1 cellular context compared by ENCODE assay signal in the genomic region with DNA sequence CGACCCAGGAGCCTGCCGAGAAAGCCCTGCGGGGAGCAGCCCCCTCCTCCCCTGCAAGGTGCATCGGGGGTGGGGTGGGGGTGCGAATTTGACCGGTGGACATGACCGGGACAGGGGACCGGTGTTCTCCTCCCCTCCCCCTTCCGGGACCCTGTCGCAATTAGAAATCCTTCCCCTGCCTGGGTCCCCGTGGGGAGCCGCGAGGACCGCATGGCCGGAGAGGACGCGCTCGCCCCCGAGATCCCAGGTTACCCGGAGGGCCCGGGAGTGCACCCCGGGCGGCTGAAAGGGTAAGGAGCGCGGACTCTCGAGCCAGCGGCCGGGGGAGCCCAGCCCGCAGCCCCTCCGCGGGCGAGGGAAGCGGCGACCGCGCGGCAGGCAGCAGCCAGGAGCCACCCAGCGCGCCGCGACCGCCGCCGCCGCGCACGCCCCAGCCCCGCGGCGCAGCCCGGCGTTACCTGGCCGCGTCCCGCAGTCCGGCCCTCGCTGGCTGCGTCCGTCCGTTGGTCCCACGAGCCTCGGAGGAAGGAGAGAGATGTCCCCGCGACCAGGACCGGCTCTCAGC.
TF ChIP-seq lines count a peak whose summit lies in the region.

No MANE protein-coding gene starts in this region.

TF ChIP-seq in liver, 16 proteins besides CTCF, POLR2A, EP300 and RAD21 (continued from another document):
- TF ChIP-seq, protein P1, sequence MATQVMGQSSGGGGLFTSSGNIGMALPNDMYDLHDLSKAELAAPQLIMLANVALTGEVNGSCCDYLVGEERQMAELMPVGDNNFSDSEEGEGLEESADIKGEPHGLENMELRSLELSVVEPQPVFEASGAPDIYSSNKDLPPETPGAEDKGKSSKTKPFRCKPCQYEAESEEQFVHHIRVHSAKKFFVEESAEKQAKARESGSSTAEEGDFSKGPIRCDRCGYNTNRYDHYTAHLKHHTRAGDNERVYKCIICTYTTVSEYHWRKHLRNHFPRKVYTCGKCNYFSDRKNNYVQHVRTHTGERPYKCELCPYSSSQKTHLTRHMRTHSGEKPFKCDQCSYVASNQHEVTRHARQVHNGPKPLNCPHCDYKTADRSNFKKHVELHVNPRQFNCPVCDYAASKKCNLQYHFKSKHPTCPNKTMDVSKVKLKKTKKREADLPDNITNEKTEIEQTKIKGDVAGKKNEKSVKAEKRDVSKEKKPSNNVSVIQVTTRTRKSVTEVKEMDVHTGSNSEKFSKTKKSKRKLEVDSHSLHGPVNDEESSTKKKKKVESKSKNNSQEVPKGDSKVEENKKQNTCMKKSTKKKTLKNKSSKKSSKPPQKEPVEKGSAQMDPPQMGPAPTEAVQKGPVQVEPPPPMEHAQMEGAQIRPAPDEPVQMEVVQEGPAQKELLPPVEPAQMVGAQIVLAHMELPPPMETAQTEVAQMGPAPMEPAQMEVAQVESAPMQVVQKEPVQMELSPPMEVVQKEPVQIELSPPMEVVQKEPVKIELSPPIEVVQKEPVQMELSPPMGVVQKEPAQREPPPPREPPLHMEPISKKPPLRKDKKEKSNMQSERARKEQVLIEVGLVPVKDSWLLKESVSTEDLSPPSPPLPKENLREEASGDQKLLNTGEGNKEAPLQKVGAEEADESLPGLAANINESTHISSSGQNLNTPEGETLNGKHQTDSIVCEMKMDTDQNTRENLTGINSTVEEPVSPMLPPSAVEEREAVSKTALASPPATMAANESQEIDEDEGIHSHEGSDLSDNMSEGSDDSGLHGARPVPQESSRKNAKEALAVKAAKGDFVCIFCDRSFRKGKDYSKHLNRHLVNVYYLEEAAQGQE (IDR thresholded peaks at IDR 0.05) = no peak
- TF ChIP-seq FOXA2 (IDR thresholded peaks at IDR 0.05) (no peak), JUND (IDR thresholded peaks at IDR 0.05) (no peak), HNF4A (conservative IDR thresholded peaks at IDR 0.05) (no peak), GABPA (IDR thresholded peaks at IDR 0.05 in 1 of 2, conservative IDR thresholded peaks at IDR 0.05 in 1 of 2) (no peak), RXRA (IDR thresholded peaks at IDR 0.05) (no peak), TAF1 (conservative IDR thresholded peaks at IDR 0.05) (no peak), FOXA1 (IDR thresholded peaks at IDR 0.05) (no peak), EGR1 (IDR thresholded peaks at IDR 0.05; ENCODE audit: low read depth in 2 of 2) (no peak), YY1 (IDR thresholded peaks at IDR 0.05) (no peak), SP1 (IDR thresholded peaks at IDR 0.05) (no peak)
- TF ChIP-seq, protein P2, sequence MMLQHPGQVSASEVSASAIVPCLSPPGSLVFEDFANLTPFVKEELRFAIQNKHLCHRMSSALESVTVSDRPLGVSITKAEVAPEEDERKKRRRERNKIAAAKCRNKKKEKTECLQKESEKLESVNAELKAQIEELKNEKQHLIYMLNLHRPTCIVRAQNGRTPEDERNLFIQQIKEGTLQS (IDR thresholded peaks at IDR 0.05) = no peak
- TF ChIP-seq, protein P3, sequence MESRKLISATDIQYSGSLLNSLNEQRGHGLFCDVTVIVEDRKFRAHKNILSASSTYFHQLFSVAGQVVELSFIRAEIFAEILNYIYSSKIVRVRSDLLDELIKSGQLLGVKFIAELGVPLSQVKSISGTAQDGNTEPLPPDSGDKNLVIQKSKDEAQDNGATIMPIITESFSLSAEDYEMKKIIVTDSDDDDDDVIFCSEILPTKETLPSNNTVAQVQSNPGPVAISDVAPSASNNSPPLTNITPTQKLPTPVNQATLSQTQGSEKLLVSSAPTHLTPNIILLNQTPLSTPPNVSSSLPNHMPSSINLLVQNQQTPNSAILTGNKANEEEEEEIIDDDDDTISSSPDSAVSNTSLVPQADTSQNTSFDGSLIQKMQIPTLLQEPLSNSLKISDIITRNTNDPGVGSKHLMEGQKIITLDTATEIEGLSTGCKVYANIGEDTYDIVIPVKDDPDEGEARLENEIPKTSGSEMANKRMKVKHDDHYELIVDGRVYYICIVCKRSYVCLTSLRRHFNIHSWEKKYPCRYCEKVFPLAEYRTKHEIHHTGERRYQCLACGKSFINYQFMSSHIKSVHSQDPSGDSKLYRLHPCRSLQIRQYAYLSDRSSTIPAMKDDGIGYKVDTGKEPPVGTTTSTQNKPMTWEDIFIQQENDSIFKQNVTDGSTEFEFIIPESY (IDR thresholded peaks at IDR 0.05) = no peak
